25 cellular contexts compared by ENCODE assay signal in genomic region chr13:82655518-82655855, GRCh38.
A peak's percentile ranks its signal among the peaks of the same experiment; 100 is the strongest.
DNase-seq lines count a peak whose midpoint lies in the region; ATAC-seq, FAIRE-seq and TF ChIP-seq lines count a peak whose summit lies in the region.
"Had no signal": no experiment of that assay in that cellular context is flagged by ENCODE, and none has a peak within 500 bp of the region (broad histone marks: within the 10 kb centered on the region; RNA-seq: fewer than 3 reads in every experiment).

No MANE protein-coding gene starts in this region.

- H2BK15ac ChIP-seq in H1 (ENCODE audit: low read length) = no peak overlapping the region
- no peak overlapping the region for H2BK15ac ChIP-seq in neuronal stem cell (ENCODE audit: low read length)

- POLR2A ChIA-PET in H1 (lab: Charles Lee; ENCODE audit: partially characterized antibody) = no interaction called here

- intact Hi-C loops in Right ventricle myocardium inferior (cut with DNase I) = no loop called here
- intact Hi-C loops in cardiac septum (cut with DNase I) = no loop called here

- no peak for TF ChIP-seq RAD21 in H1 (IDR thresholded peaks at IDR 0.05 in 1 of 2, conservative IDR thresholded peaks at IDR 0.05 in 1 of 2; ENCODE audit: low read depth in 2 of 2, low read length in 2 of 2)

- no peak overlapping the region for H2BK20ac ChIP-seq in H1 (ENCODE audit: low read length)

- WGBS in H1 (ENCODE audit: extremely low coverage in 1 of 2, insufficient coverage in 1 of 2, insufficient read length in 1 of 2, insufficient replicate concordance in 2 of 2, low coverage in 1 of 2, low lambda C conversion rate in 2 of 2, missing lambda C conversion rate in 1 of 2), 2 experiments = 97% methylated on average over 7 of the region's 7 CpGs; no CpG with 5 or more reads in 1 of the 2 experiments
- no CpG with 5 or more reads among the region's 7 CpGs for WGBS in neuronal stem cell (ENCODE audit: extremely low coverage in 2 of 2, insufficient read length in 2 of 2, insufficient replicate concordance in 1 of 2), 2 donors

- 0 out of 2 replicates have a peak overlapping the region, but pooled peaks have one; percentile 0 for H2AFZ ChIP-seq in H1 (ENCODE audit: low read length)
- peak overlapping the region; percentile 61 for H2AFZ ChIP-seq in neuronal stem cell (ENCODE audit: low read length)

- no peak overlapping the region for H3K27ac ChIP-seq in H1 (ENCODE audit: low read depth, low read length)
- no peak overlapping the region for H3K27ac ChIP-seq in neuronal stem cell (replicated peaks; ENCODE audit: low read length)
- H3K27ac ChIP-seq: 22Rv1, dorsolateral prefrontal cortex had no signal

- H3K9me3 ChIP-seq in H1 (ENCODE audit: insufficient read depth in 2 of 2, low read depth in 1 of 2, low read length in 1 of 2) (no peaks in the 10 kb centered on the region), neuronal stem cell (replicated peaks in 1 of 2; ENCODE audit: control insufficient read depth in 2 of 2, insufficient read depth in 1 of 2, low read depth in 1 of 2, low read length in 2 of 2) (no peaks in the 10 kb centered on the region)
- H3K9me3 ChIP-seq: tibial nerve had no signal

- no peak overlapping the region for H3K4me3 ChIP-seq in H1 (ENCODE audit: extremely low read depth in 1 of 4, insufficient read depth in 2 of 4, low read depth in 3 of 4, low read length in 4 of 4)
- H3K4me3 ChIP-seq in neuronal stem cell (ENCODE audit: low read length in 2 of 2) = no peak overlapping the region
- H3K4me3 ChIP-seq: dorsolateral prefrontal cortex, heart right ventricle, tibial nerve had no signal

- H2AK5ac ChIP-seq in H1 (ENCODE audit: low read depth, low read length) (no peak overlapping the region), neuronal stem cell (ENCODE audit: low read depth, low read length) (no peak overlapping the region)

- no peak overlapping the region for H4K8ac ChIP-seq in H1 (ENCODE audit: extremely low read depth, insufficient read depth, low read length)
- no peak overlapping the region for H4K8ac ChIP-seq in neuronal stem cell (ENCODE audit: low read depth, low read length)

- no peak overlapping the region for H4K91ac ChIP-seq in H1 (replicated peaks; ENCODE audit: insufficient read length, low read length)
- no peak overlapping the region for H4K91ac ChIP-seq in neuronal stem cell (ENCODE audit: low read depth, low read length, poor library complexity)

- H2BK12ac ChIP-seq in H1 (ENCODE audit: low read depth, low read length) = no peak overlapping the region
- H2BK12ac ChIP-seq in neuronal stem cell (ENCODE audit: low read length) = no peak overlapping the region

- H3K56ac ChIP-seq in H1 (replicated peaks; ENCODE audit: insufficient read length, low read depth, low read length) = no peak overlapping the region

- no peak overlapping the region for H3K4me2 ChIP-seq in H1 (ENCODE audit: insufficient read depth in 1 of 2, low read depth in 2 of 2, low read length in 2 of 2)
- no peak overlapping the region for H3K4me2 ChIP-seq in neuronal stem cell (ENCODE audit: insufficient read depth, low read length, poor library complexity, severe bottlenecking)

- no peaks in the 10 kb centered on the region for H3K36me3 ChIP-seq in H1 (ENCODE audit: control insufficient read depth in 2 of 4, insufficient read depth in 4 of 4, low read length in 3 of 4)
- no peaks in the 10 kb centered on the region for H3K36me3 ChIP-seq in neuronal stem cell (replicated peaks in 1 of 2; ENCODE audit: control insufficient read depth in 2 of 2, insufficient read depth in 2 of 2, low read length in 2 of 2)
- H3K36me3 ChIP-seq: heart right ventricle, tibial nerve had no signal

- no peak for TF ChIP-seq CTCF in H1 (IDR thresholded peaks at IDR 0.05; ENCODE audit: control extremely low read depth in 1 of 3, insufficient read depth in 1 of 3, low read depth in 1 of 3, low read length in 3 of 3)

- ATAC-seq in Right ventricle myocardium inferior (peak; percentile 23), HG02870 (IDR thresholded peaks at IDR 0.05; ENCODE audit: unreplicated experiment) (no peak)
- ATAC-seq: left colon; naive thymus-derived CD8-positive, alpha-beta T cell had no signal

- no peaks in the 10 kb centered on the region for H3K23me2 ChIP-seq in H1 (ENCODE audit: low read depth, low read length)

- H3K23ac ChIP-seq in H1 (ENCODE audit: insufficient read length) (no peak overlapping the region), neuronal stem cell (ENCODE audit: low read depth, low read length, poor library complexity) (no peak overlapping the region)

- no peak overlapping the region for H3K18ac ChIP-seq in H1 (ENCODE audit: extremely low read depth, low read length)
- H3K18ac ChIP-seq in neuronal stem cell (ENCODE audit: low read length) = peak overlapping the region; percentile 40

- H3K9ac ChIP-seq in H1 (replicated peaks in 1 of 4; ENCODE audit: extremely low read depth in 1 of 4, low read depth in 3 of 4, low read length in 3 of 4) (no peak overlapping the region), neuronal stem cell (ENCODE audit: low read depth, low read length, poor library complexity) (no peak overlapping the region)

- no peak for TF ChIP-seq EP300 in H1 (IDR thresholded peaks at IDR 0.05; ENCODE audit: borderline replicate concordance in 1 of 2, low read depth in 2 of 2, low read length in 2 of 2)

- H2BK5ac ChIP-seq in H1 (ENCODE audit: low read depth, low read length) = no peak overlapping the region
- no peak overlapping the region for H2BK5ac ChIP-seq in neuronal stem cell (ENCODE audit: low read length)

- H3K27me3 ChIP-seq in H1 (replicated peaks in 1 of 4; ENCODE audit: control insufficient read depth in 3 of 4, extremely low read depth in 1 of 4, insufficient read depth in 3 of 4, low read length in 3 of 4) (no peaks in the 10 kb centered on the region), neuronal stem cell (ENCODE audit: control insufficient read depth in 3 of 3, insufficient read depth in 3 of 3, low read depth in 1 of 3, low read length in 3 of 3) (no peaks in the 10 kb centered on the region)
- H3K27me3 ChIP-seq: dorsolateral prefrontal cortex, heart right ventricle, tibial nerve had no signal

- no peak overlapping the region for H2BK120ac ChIP-seq in H1 (replicated peaks; ENCODE audit: low read depth, low read length)
- H2BK120ac ChIP-seq in neuronal stem cell (ENCODE audit: low read depth, low read length) = no peak overlapping the region

- no peak overlapping the region for H3K14ac ChIP-seq in H1 (ENCODE audit: insufficient read length)
- no peak overlapping the region for H3K14ac ChIP-seq in neuronal stem cell (ENCODE audit: low read length)

- H3K79me1 ChIP-seq in H1 (ENCODE audit: low read depth, low read length) (no peaks in the 10 kb centered on the region), neuronal stem cell (ENCODE audit: low read depth, low read length) (no peaks in the 10 kb centered on the region)

- no peaks in the 10 kb centered on the region for H3K4me1 ChIP-seq in H1 (replicated peaks in 1 of 4; ENCODE audit: control insufficient read depth in 3 of 4, insufficient read depth in 4 of 4, low read length in 3 of 4)
- no peaks in the 10 kb centered on the region for H3K4me1 ChIP-seq in neuronal stem cell (ENCODE audit: control insufficient read depth in 2 of 2, insufficient read depth in 1 of 2, low read depth in 1 of 2, low read length in 2 of 2)
- H3K4me1 ChIP-seq: heart right ventricle, tibial nerve had no signal

- no peak for FAIRE-seq in H1 (lab: Jason Lieb, UNC)
- FAIRE-seq: endothelial cell of umbilical vein had no signal

- H4K20me1 ChIP-seq in H1 (replicated peaks in 1 of 2; ENCODE audit: control insufficient read depth in 1 of 2, insufficient read depth in 2 of 2, low read length in 2 of 2) = no peaks in the 10 kb centered on the region

- H3K4ac ChIP-seq in H1 (replicated peaks; ENCODE audit: insufficient read length, low read depth, low read length) (no peak overlapping the region), neuronal stem cell (ENCODE audit: low read length) (no peak overlapping the region)

- H4K5ac ChIP-seq in H1 (ENCODE audit: insufficient read length, low read depth, low read length) = no peak overlapping the region

- DNase-seq in Right ventricle myocardium inferior (ENCODE audit: missing footprints) (no peak), cardiac septum (ENCODE audit: low spot score) (no peak), H1 (ENCODE audit: low read depth in 1 of 2, low spot score in 2 of 2) (no peak), neuronal stem cell (ENCODE audit: low spot score) (no peak), COR-L47 (lab: John Stamatoyannopoulos, UW) (no peak), GOT3 (lab: John Stamatoyannopoulos, UW) (no peak)
- no peak for DNase-seq in activated CD4-positive, alpha-beta T cell treated with anti-CD3 and anti-CD28 coated beads for 48 hours
- DNase-seq: activated CD4-positive, alpha-beta T cell treated with anti-CD3 and anti-CD28 coated beads, Interleukin-2, amount 10 ng/mL, durations not matched to agents 24 days and 14 days; activated naive CD4-positive, alpha-beta T cell; activated T-cell treated with anti-CD3 and anti-CD28 coated beads, Interleukin-2, amount 50 U/mL, for 48 hours; DMS79; naive thymus-derived CD8-positive, alpha-beta T cell; NCI-H1092; NCI-H187 treated with DMSO at 0.1 percent for 48 hours; NCI-H526 treated with DMSO at 0.1 percent for 48 hours; stimulated activated CD4-positive, alpha-beta T cell treated with anti-CD3 and anti-CD28 coated beads, Interleukin-12 subunit alpha, Interleukin-12 subunit beta, amount 100 ng/mL, for 4 hours; stimulated activated CD4-positive, alpha-beta T cell treated with anti-CD3 and anti-CD28 coated beads, Interleukin-4, amount 100 ng/mL, for 24 hours; stimulated activated naive CD4-positive, alpha-beta T cell had no signal

- TF ChIP-seq POLR2A in H1 (IDR thresholded peaks at IDR 0.05; ENCODE audit: control extremely low read depth in 1 of 2, low read depth in 2 of 2, low read length in 2 of 2) = no peak

- H3K79me2 ChIP-seq in H1 (ENCODE audit: control insufficient read depth in 1 of 2, insufficient read depth in 2 of 2, low read length in 2 of 2) = no peaks in the 10 kb centered on the region

- CTCF ChIA-PET in H1 (lab: Charles Lee; ENCODE audit: partially characterized antibody) = interaction anchor here (0.6 kb wide), 1 partner anchor 29 kb away, joined by 3 read pairs; no protein-coding TSS in a partner anchor

TF ChIP-seq in H1, 55 proteins besides CTCF, POLR2A, EP300 and RAD21 (continues in another document):
- TF ChIP-seq RNF2 (IDR thresholded peaks at IDR 0.05; ENCODE audit: borderline replicate concordance, low read depth, low read length, missing control alignments, poor library complexity, severe bottlenecking) (no peak), FOSL1 (IDR thresholded peaks at IDR 0.05; ENCODE audit: insufficient read depth, low read depth, low read length) (no peak), EZH2 (IDR thresholded peaks at IDR 0.05; ENCODE audit: low read depth, low read length, severe bottlenecking) (no peak), MAFK (IDR thresholded peaks at IDR 0.05; ENCODE audit: low read depth, low read length) (no peak), YY1 (IDR thresholded peaks at IDR 0.05; ENCODE audit: low read depth, low read length) (no peak), BRCA1 (IDR thresholded peaks at IDR 0.05; ENCODE audit: low read depth, low read length) (no peak), SP4 (IDR thresholded peaks at IDR 0.05; ENCODE audit: low read length) (no peak), CREB1 (IDR thresholded peaks at IDR 0.05) (no peak), SUZ12 (IDR thresholded peaks at IDR 0.05; ENCODE audit: low read length) (no peak), KDM4A (IDR thresholded peaks at IDR 0.05; ENCODE audit: low read depth, low read length, severe bottlenecking) (no peak)
